ENCODE assay signal across 8 cellular contexts in genomic region chr17:2711608-2712299, GRCh38. TPM values are rescaled to one million over a fixed set of nuclear protein-coding genes. Genes with fewer than 3 reads are reported as not detected.
DNase-seq lines count a peak whose midpoint lies in the region; ATAC-seq and TF ChIP-seq lines count a peak whose summit lies in the region.

Gene CLUH, minus strand, starts transcription at chr17:2711764. Its CDS starts 103 bp downstream, at chr17:2711661.

- H3K9me3 ChIP-seq in upper lobe of right lung: no peaks in the 10 kb centered on the region

- no peaks in the 10 kb centered on the region for H3K27me3 ChIP-seq in upper lobe of right lung

- peaks cover 22% of the 10 kb centered on the region for H3K4me1 Mint-ChIP-seq in progenitor cell of endocrine pancreas (ENCODE audit: low read depth)

- peak within 1 kb of the TSS; percentile 82 for H3K27ac ChIP-seq in upper lobe of right lung

- no peaks in the 10 kb centered on the region for H3K36me3 Mint-ChIP-seq in progenitor cell of endocrine pancreas (ENCODE audit: insufficient read depth)

- DNase-seq in GM13976 (ENCODE audit: low spot score) (peak; percentile 99), NCI-H1436 (lab: John Stamatoyannopoulos, UW) (peak; percentile 88), amniotic epithelial cell (ENCODE audit: low read depth) (peak; percentile 95), left cardiac atrium (peak; percentile 98), progenitor cell of endocrine pancreas (ENCODE audit: low spot score, unreplicated experiment) (peak; percentile 76), upper lobe of right lung (peak; percentile 99)

- no peaks in the 10 kb centered on the region for H3K36me3 ChIP-seq in upper lobe of right lung

- peaks cover 42% of the 10 kb centered on the region for H3K4me1 ChIP-seq in upper lobe of right lung

- in situ Hi-C loops in GM13976 (cut with MboI; ENCODE audit: low sequenced_read_pairs, unreplicated experiment): no loop called here

- ATAC-seq in HG02798 (IDR thresholded peaks at IDR 0.05; ENCODE audit: poor library complexity, unreplicated experiment): peak; percentile 82
- peak; percentile 85 to 93 for ATAC-seq in left cardiac atrium
- peak; percentile 92 for ATAC-seq in upper lobe of right lung

- peak within 1 kb of the TSS; percentile 80 for H3K27ac Mint-ChIP-seq in progenitor cell of endocrine pancreas

- TF ChIP-seq CTCF in GM13976 (IDR thresholded peaks at IDR 0.05; ENCODE audit: borderline replicate concordance, control extremely low read depth, extremely low read depth, insufficient read depth, missing control alignments): no peak
- no peak for TF ChIP-seq CTCF in progenitor cell of endocrine pancreas (IDR thresholded peaks at IDR 0.05; ENCODE audit: unreplicated experiment)
- no peak for TF ChIP-seq CTCF in upper lobe of right lung (IDR thresholded peaks at IDR 0.05)

- intact Hi-C loops in T-helper 1 cell treated with Interleukin-12 subunit alpha and Interleukin-12 subunit beta and Interleukin-4 antibody, amounts not matched to agents 30 ng/mL and 1 ng/mL, for 36 hours (cut with micrococcal nuclease): loop anchor here (1.0 to 10.0 kb wide), 11 partner anchors 76 to 1656 kb away; partner anchors contain the start of genes CAMKK1, CYB5D2, METTL16 and MNT
- intact Hi-C loops in left cardiac atrium (cut with DNase I) (no loop called here), upper lobe of right lung (cut with DNase I) (no loop called here)

- peak within 1 kb of the TSS; percentile 75 for H3K4me3 Mint-ChIP-seq in progenitor cell of endocrine pancreas (ENCODE audit: low read depth)

- H3K4me3 ChIP-seq in upper lobe of right lung: peak within 1 kb of the TSS; percentile 89

- H3K27me3 Mint-ChIP-seq in progenitor cell of endocrine pancreas: peaks cover 6% of the 10 kb centered on the region

- H3K9me3 Mint-ChIP-seq in progenitor cell of endocrine pancreas (ENCODE audit: low read depth): no peaks in the 10 kb centered on the region

RNA-seq across cellular contexts. Expression of gene CLUH, which starts in this region (rescaled TPM):
- total RNA-seq in T-helper 1 cell treated with Interleukin-12 subunit alpha and Interleukin-12 subunit beta and Interleukin-4 antibody, amounts not matched to agents 30 ng/mL and 1 ng/mL, for 36 hours: 69.6 and 73.4 TPM in 2 replicates
- total RNA-seq in left cardiac atrium: 100 to 1,000 TPM in 1 of 2 donors, 10 to 100 TPM in 1; 98.4 to 118 TPM
- total RNA-seq in progenitor cell of endocrine pancreas: 40.2 and 46.9 TPM in 2 replicates
- total RNA-seq in upper lobe of right lung: 63.5 TPM

Comparison
In these comparisons a context has a peak if more than half of its experiments do, and no peak if none do; other contexts are left out.
1. Peak in every context shown above with its lines: DNase-seq, ATAC-seq, H3K4me3 ChIP-seq and H3K27ac ChIP-seq.